In genomic region chr3:98692787-98693473, GRCh38 we compare ENCODE assay signal across 22 cellular contexts.
DNase-seq lines count a peak whose midpoint lies in the region; ATAC-seq and TF ChIP-seq lines count a peak whose summit lies in the region.
"Had no signal": no experiment of that assay in that cellular context is flagged by ENCODE, and none has a peak within 500 bp of the region (broad histone marks: within the 10 kb centered on the region; RNA-seq: fewer than 3 reads in every experiment).

No MANE protein-coding gene starts in this region.

- H3K4me3 ChIP-seq in HL-60 (replicated peaks; ENCODE audit: insufficient read depth, low read length) (no peak overlapping the region), mammary epithelial cell (replicated peaks in 1 of 3; ENCODE audit: insufficient read depth in 1 of 3, low read depth in 2 of 3, low read length in 3 of 3) (no peak overlapping the region), Karpas-422 (ENCODE audit: low read length) (no peak overlapping the region), A673 (ENCODE audit: low read depth, low read length, poor library complexity, severe bottlenecking) (no peak overlapping the region)
- H3K4me3 ChIP-seq: left lung, SJCRH30, skin epidermis, suprapubic skin had no signal

- no peaks in the 10 kb centered on the region for H3K9me3 Mint-ChIP-seq in CD14-positive monocyte

- no peaks in the 10 kb centered on the region for H3K27me3 Mint-ChIP-seq in CD14-positive monocyte (ENCODE audit: low read depth in 3 of 3)
- H3K27me3 Mint-ChIP-seq: activated CD8-positive, alpha-beta memory T cell treated with anti-CD3 and anti-CD28 coated beads, Interleukin-2, amount 10 ng/mL, durations not matched to agents 7 days and 5 days had no signal

- H3K27me3 ChIP-seq in HL-60 (ENCODE audit: insufficient read depth, poor library complexity, severe bottlenecking) (no peaks in the 10 kb centered on the region), mammary epithelial cell (ENCODE audit: insufficient read depth, low read length) (no peaks in the 10 kb centered on the region), Karpas-422 (ENCODE audit: low read length) (no peaks in the 10 kb centered on the region), A673 (replicated peaks; ENCODE audit: insufficient read depth, low read depth, low read length, poor library complexity) (no peaks in the 10 kb centered on the region)
- H3K27me3 ChIP-seq: left lung, SJCRH30, suprapubic skin had no signal

- CTCF ChIA-PET in mammary epithelial cell (lab: Charles Lee; ENCODE audit: low non-redundant PET) (no interaction called here), A673 (lab: Charles Lee) (no interaction called here)

- DNase-seq in CD14-positive monocyte (ENCODE audit: low spot score) (no peak), HL-60 (ENCODE audit: low read depth in 1 of 2, low spot score in 1 of 2) (peak; percentile 7 to 59), mammary epithelial cell (no peak), left lobe of liver (ENCODE audit: low spot score) (peak; percentile 69), DMS114 treated with DMSO at 0.1 percent for 48 hours (lab: John Stamatoyannopoulos, UW; ENCODE audit: unreplicated experiment) (no peak), Karpas-422 (no peak), A673 (ENCODE audit: low spot score) (no peak), COR-L47 (lab: John Stamatoyannopoulos, UW) (no peak)
- DNase-seq: activated CD8-positive, alpha-beta memory T cell treated with anti-CD3 and anti-CD28 coated beads, Interleukin-2, amount 10 ng/mL, durations not matched to agents 7 days and 5 days; central memory CD4-positive, alpha-beta T cell; foreskin melanocyte; HCEC 1CT; left lung; NCI-H1694 treated with DMSO at 0.1 percent for 48 hours; NCI-H2227 treated with DMSO at 0.1 percent for 48 hours; occipital lobe; SJCRH30; stimulated activated CD4-positive, alpha-beta T cell treated with anti-CD3 and anti-CD28 coated beads, Interleukin-4, amount 100 ng/mL, for 4 hours; stimulated activated CD8-positive, alpha-beta memory T cell treated with anti-CD3 and anti-CD28 coated beads, Interleukin-4, amount 100 ng/mL, for 48 hours had no signal

- peak; percentile 94 for ATAC-seq in left lobe of liver
- ATAC-seq: activated CD4-positive, CD25-positive, alpha-beta regulatory T cell treated with anti-CD3 and anti-CD28 coated beads, Interleukin-2, amount 50 U/mL, for 24 hours; activated CD8-positive, alpha-beta memory T cell treated with anti-CD3 and anti-CD28 coated beads, Interleukin-2, amount 10 ng/mL, durations not matched to agents 7 days and 5 days; left lung had no signal

- no peak overlapping the region for H3K27ac ChIP-seq in HL-60 (replicated peaks)
- no peak overlapping the region for H3K27ac ChIP-seq in mammary epithelial cell (ENCODE audit: insufficient read depth, low read depth, low read length)
- no peak overlapping the region for H3K27ac ChIP-seq in Karpas-422 (ENCODE audit: low read length)
- no peak overlapping the region for H3K27ac ChIP-seq in A673 (ENCODE audit: low read depth, low read length, poor library complexity, severe bottlenecking)
- H3K27ac ChIP-seq: SJCRH30, skin epidermis, suprapubic skin had no signal

- 99% methylated on average over 4 of the region's 4 CpGs for WGBS in mammary epithelial cell (ENCODE audit: low coverage, missing lambda C conversion rate)

- H4K20me1 ChIP-seq in mammary epithelial cell (ENCODE audit: insufficient read depth, low read length), result no peaks in the 10 kb centered on the region
- H4K20me1 ChIP-seq in Karpas-422 (ENCODE audit: insufficient read depth, low read depth, low read length), result no peaks in the 10 kb centered on the region

- H3K79me2 ChIP-seq in mammary epithelial cell (ENCODE audit: insufficient read depth, low read length) (no peaks in the 10 kb centered on the region), Karpas-422 (ENCODE audit: low read length) (no peaks in the 10 kb centered on the region)

- intact Hi-C loops in CD14-positive monocyte (cut with micrococcal nuclease) (loop anchor here in 1 of 2 donors (10.0 kb wide), 1 partner anchor 72 kb away; the partner anchor contains the start of gene ST3GAL6), mammary epithelial cell (cut with micrococcal nuclease) (no loop called here), A673 (cut with micrococcal nuclease; ENCODE audit: unreplicated experiment) (no loop called here)

- H3K27ac Mint-ChIP-seq in CD14-positive monocyte, result peak overlapping the region in 4 of 7 donors; percentile 81 to 91 (median 84)
- H3K27ac Mint-ChIP-seq: activated CD8-positive, alpha-beta memory T cell treated with anti-CD3 and anti-CD28 coated beads, Interleukin-2, amount 10 ng/mL, durations not matched to agents 7 days and 5 days had no signal

- H3K9me2 ChIP-seq in Karpas-422 (replicated peaks; ENCODE audit: insufficient read depth, low read length), result no peaks in the 10 kb centered on the region

- H3K36me3 Mint-ChIP-seq in CD14-positive monocyte, result no peaks in the 10 kb centered on the region
- H3K36me3 Mint-ChIP-seq: activated CD8-positive, alpha-beta memory T cell treated with anti-CD3 and anti-CD28 coated beads, Interleukin-2, amount 10 ng/mL, durations not matched to agents 7 days and 5 days had no signal

- H3K4me2 ChIP-seq in mammary epithelial cell (ENCODE audit: insufficient read depth, low read depth, low read length), result no peak overlapping the region
- H3K4me2 ChIP-seq in Karpas-422 (ENCODE audit: low read depth, low read length, poor library complexity, severe bottlenecking), result no peak overlapping the region

- H3K9ac ChIP-seq in mammary epithelial cell (ENCODE audit: insufficient read depth, low read length) (no peak overlapping the region), Karpas-422 (ENCODE audit: low read length) (no peak overlapping the region)

- H2AFZ ChIP-seq in mammary epithelial cell (ENCODE audit: low read depth, low read length) (peak overlapping the region; percentile 24), Karpas-422 (ENCODE audit: low read length) (no peak overlapping the region)

- no TSS peak for BruUV-seq in mammary epithelial cell (replicated peaks; lab: Mats Ljungman, UMichigan)
- BruUV-seq in A673 (replicated peaks; lab: Mats Ljungman, UMichigan), result no TSS peak

- H3K36me3 ChIP-seq in mammary epithelial cell (ENCODE audit: insufficient read depth, low read length) (no peaks in the 10 kb centered on the region), Karpas-422 (ENCODE audit: insufficient read depth, low read length) (no peaks in the 10 kb centered on the region), A673 (ENCODE audit: insufficient read depth, low read length, poor library complexity, severe bottlenecking) (no peaks in the 10 kb centered on the region)
- H3K36me3 ChIP-seq: left lung, SJCRH30, suprapubic skin had no signal

- TF ChIP-seq CTCF in CD14-positive monocyte (IDR thresholded peaks at IDR 0.05), result no peak
- TF ChIP-seq CTCF in HL-60 (IDR thresholded peaks at IDR 0.05; ENCODE audit: insufficient read depth, low read length), result no peak
- no peak for TF ChIP-seq CTCF in mammary epithelial cell (conservative IDR thresholded peaks at IDR 0.05 in 1 of 2, IDR thresholded peaks at IDR 0.05 in 1 of 2; ENCODE audit: extremely low read depth in 1 of 2, insufficient read depth in 1 of 2, low read depth in 1 of 2, low read length in 2 of 2)
- no peak for TF ChIP-seq CTCF in A673 (conservative IDR thresholded peaks at IDR 0.05; ENCODE audit: low read depth, low read length)

- H3K4me1 Mint-ChIP-seq in CD14-positive monocyte, result no peaks in the 10 kb centered on the region
- H3K4me1 Mint-ChIP-seq: activated CD8-positive, alpha-beta memory T cell treated with anti-CD3 and anti-CD28 coated beads, Interleukin-2, amount 10 ng/mL, durations not matched to agents 7 days and 5 days had no signal

- dilution Hi-C loops in mammary epithelial cell (cut with HindIII; ENCODE audit: low sequenced_read_pairs), result no loop called here

- H3K4me1 ChIP-seq in mammary epithelial cell (ENCODE audit: insufficient read depth, low read length) (peaks cover 14% of the 10 kb centered on the region), Karpas-422 (ENCODE audit: low read length) (no peaks in the 10 kb centered on the region), A673 (ENCODE audit: insufficient read depth, low read length, poor library complexity, severe bottlenecking) (no peaks in the 10 kb centered on the region)
- H3K4me1 ChIP-seq: SJCRH30, suprapubic skin had no signal

- peak overlapping the region in 1 of 2 donors; percentile 67 for H3K4me3 Mint-ChIP-seq in CD14-positive monocyte
- H3K4me3 Mint-ChIP-seq: activated CD8-positive, alpha-beta memory T cell treated with anti-CD3 and anti-CD28 coated beads, Interleukin-2, amount 10 ng/mL, durations not matched to agents 7 days and 5 days had no signal

- POLR2A ChIA-PET in A673 (lab: Charles Lee; ENCODE audit: low non-redundant PET), result no interaction called here

- H3K9me3 ChIP-seq in mammary epithelial cell (replicated peaks; ENCODE audit: insufficient read depth, low read length), result no peaks in the 10 kb centered on the region
- no peaks in the 10 kb centered on the region for H3K9me3 ChIP-seq in Karpas-422 (ENCODE audit: low read length)
- no peaks in the 10 kb centered on the region for H3K9me3 ChIP-seq in A673 (ENCODE audit: low read depth, low read length, poor library complexity, severe bottlenecking)
- H3K9me3 ChIP-seq: left lung, SJCRH30, suprapubic skin had no signal

- in situ Hi-C loops in mammary epithelial cell (cut with MboI; ENCODE audit: low sequenced_read_pairs in 2 of 2), result no loop called here

Comparison
In these comparisons a context has a peak if more than half of its experiments do, and no peak if none do; other contexts are left out.
1. DNase-seq: peak in HL-60 (2 of 2) and left lobe of liver (single experiment); none in CD14-positive monocyte (single experiment), mammary epithelial cell (single experiment), DMS114 treated with DMSO at 0.1 percent for 48 hours (single experiment), Karpas-422 (single experiment), A673 (single experiment) and COR-L47 (single experiment).